1 cellular context compared by ENCODE assay signal in the genomic region with DNA sequence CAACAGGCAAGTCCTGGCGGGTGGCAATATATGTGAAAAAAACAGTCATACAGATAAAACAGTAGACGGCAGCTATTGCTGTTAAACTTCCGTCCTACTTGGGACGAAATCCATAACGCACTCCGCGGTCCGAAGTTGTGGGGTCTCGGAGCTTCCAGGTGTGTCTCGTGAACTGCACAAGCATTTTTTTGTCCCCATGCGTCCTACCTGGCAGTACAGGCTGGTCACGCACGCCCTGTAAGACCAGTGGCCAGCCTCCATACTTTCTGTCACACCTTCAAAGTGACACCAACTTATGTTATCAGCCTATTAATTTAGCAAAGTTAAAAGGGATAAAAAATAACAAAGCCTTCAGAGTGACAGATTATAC.
TF ChIP-seq lines count a peak whose summit lies in the region.

No MANE protein-coding gene starts in this region.

TF ChIP-seq in HCT116, 20 proteins besides CTCF, POLR2A, EP300 and RAD21 (continued from another document):
- TF ChIP-seq, protein P1, sequence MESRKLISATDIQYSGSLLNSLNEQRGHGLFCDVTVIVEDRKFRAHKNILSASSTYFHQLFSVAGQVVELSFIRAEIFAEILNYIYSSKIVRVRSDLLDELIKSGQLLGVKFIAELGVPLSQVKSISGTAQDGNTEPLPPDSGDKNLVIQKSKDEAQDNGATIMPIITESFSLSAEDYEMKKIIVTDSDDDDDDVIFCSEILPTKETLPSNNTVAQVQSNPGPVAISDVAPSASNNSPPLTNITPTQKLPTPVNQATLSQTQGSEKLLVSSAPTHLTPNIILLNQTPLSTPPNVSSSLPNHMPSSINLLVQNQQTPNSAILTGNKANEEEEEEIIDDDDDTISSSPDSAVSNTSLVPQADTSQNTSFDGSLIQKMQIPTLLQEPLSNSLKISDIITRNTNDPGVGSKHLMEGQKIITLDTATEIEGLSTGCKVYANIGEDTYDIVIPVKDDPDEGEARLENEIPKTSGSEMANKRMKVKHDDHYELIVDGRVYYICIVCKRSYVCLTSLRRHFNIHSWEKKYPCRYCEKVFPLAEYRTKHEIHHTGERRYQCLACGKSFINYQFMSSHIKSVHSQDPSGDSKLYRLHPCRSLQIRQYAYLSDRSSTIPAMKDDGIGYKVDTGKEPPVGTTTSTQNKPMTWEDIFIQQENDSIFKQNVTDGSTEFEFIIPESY (IDR thresholded peaks at IDR 0.05; ENCODE audit: extremely low read depth, insufficient replicate concordance, low read length): no peak
- TF ChIP-seq SRF (IDR thresholded peaks at IDR 0.05; ENCODE audit: low read depth) (no peak), ELF1 (IDR thresholded peaks at IDR 0.05; ENCODE audit: borderline replicate concordance, low read depth) (no peak), SIN3A (IDR thresholded peaks at IDR 0.05; ENCODE audit: low read depth) (no peak), EGR1 (IDR thresholded peaks at IDR 0.05; ENCODE audit: low read depth) (no peak), ZFX (IDR thresholded peaks at IDR 0.05) (no peak), FOSL1 (IDR thresholded peaks at IDR 0.05; ENCODE audit: low read depth) (no peak), SP1 (IDR thresholded peaks at IDR 0.05; ENCODE audit: low read depth) (no peak), TCF7L2 (IDR thresholded peaks at IDR 0.05; ENCODE audit: borderline replicate concordance, extremely low read depth, insufficient read depth, insufficient read length) (no peak), EZH2phosphoT487 (IDR thresholded peaks at IDR 0.05; ENCODE audit: borderline replicate concordance) (no peak), EZH2 (IDR thresholded peaks at IDR 0.05) (no peak)
TF ChIP-seq in HCT116: peak in this region for 0.
